In the genomic region with DNA sequence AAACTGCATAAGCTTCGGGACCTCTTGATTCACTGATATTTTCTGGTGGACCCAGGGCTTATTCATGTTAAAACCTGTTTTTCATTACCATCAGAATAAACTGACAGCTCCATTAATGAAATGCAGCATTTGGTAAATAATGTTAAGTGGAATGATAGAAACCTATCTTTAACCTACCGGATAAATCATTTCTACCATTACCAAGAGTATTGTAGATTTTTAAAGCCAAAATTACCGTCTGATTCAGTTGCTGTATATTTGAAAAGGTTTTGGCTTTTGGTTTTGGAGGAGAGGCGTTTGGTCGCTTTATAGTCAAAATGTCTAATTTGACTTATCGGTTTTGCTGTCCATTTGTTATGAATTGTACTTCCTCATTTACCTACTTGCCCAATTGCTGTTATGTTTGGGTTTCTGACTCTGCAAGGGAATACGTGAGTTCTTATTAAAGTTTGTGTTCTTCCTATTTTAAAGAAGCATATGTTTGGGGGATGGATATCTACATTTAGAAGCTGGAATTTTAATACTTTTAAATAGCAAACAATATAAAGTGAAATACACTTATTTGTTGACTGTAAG, we compare ENCODE assay signal across 1 cellular context.
TF ChIP-seq lines count a peak whose summit lies in the region.

No MANE protein-coding gene starts in this region.

TF ChIP-seq in K562, 482 proteins besides CTCF, POLR2A, EP300 and RAD21 (continued from another document and continues in another):
- TF ChIP-seq KDM1A (IDR thresholded peaks at IDR 0.05), result 0 out of 4 replicates have a peak, but pooled peaks of 1 of the 2 experiments have one; percentile 6
- no peak for TF ChIP-seq HNRNPLL (IDR thresholded peaks at IDR 0.05; ENCODE audit: low read depth, low read length, poor library complexity, severe bottlenecking)
- peak; percentile 36; the same call in 1 of the 2 replicates for TF ChIP-seq CEBPB (tag; IDR thresholded peaks at IDR 0.05)
- no peak for TF ChIP-seq NR2F6 (CRISPR knock-in tag; IDR thresholded peaks at IDR 0.05)
- no peak for TF ChIP-seq FOXJ2 (tag; IDR thresholded peaks at IDR 0.05)
- TF ChIP-seq, protein P1, sequence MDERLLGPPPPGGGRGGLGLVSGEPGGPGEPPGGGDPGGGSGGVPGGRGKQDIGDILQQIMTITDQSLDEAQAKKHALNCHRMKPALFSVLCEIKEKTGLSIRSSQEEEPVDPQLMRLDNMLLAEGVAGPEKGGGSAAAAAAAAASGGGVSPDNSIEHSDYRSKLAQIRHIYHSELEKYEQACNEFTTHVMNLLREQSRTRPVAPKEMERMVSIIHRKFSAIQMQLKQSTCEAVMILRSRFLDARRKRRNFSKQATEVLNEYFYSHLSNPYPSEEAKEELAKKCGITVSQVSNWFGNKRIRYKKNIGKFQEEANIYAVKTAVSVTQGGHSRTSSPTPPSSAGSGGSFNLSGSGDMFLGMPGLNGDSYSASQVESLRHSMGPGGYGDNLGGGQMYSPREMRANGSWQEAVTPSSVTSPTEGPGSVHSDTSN (CRISPR knock-in tag; IDR thresholded peaks at IDR 0.05; ENCODE audit: low read depth), result no peak
- TF ChIP-seq, protein P1 (tag; conservative IDR thresholded peaks at IDR 0.05; ENCODE audit: low read depth), result peak; percentile 60
- no peak for TF ChIP-seq KLF6 (CRISPR knock-in tag; IDR thresholded peaks at IDR 0.05; ENCODE audit: borderline replicate concordance)
- TF ChIP-seq, protein P2, sequence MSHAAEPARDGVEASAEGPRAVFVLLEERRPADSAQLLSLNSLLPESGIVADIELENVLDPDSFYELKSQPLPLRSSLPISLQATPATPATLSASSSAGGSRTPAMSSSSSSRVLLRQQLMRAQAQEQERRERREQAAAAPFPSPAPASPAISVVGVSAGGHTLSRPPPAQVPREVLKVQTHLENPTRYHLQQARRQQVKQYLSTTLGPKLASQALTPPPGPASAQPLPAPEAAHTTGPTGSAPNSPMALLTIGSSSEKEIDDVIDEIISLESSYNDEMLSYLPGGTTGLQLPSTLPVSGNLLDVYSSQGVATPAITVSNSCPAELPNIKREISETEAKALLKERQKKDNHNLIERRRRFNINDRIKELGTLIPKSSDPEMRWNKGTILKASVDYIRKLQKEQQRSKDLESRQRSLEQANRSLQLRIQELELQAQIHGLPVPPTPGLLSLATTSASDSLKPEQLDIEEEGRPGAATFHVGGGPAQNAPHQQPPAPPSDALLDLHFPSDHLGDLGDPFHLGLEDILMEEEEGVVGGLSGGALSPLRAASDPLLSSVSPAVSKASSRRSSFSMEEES (CRISPR knock-in tag; IDR thresholded peaks at IDR 0.05), result no peak
- TF ChIP-seq E2F1 (CRISPR knock-in tag; IDR thresholded peaks at IDR 0.05), result no peak
- TF ChIP-seq SMAD1 (IDR thresholded peaks at IDR 0.05; ENCODE audit: low read depth, low read length, partially characterized antibody), result no peak
- TF ChIP-seq, protein P3, sequence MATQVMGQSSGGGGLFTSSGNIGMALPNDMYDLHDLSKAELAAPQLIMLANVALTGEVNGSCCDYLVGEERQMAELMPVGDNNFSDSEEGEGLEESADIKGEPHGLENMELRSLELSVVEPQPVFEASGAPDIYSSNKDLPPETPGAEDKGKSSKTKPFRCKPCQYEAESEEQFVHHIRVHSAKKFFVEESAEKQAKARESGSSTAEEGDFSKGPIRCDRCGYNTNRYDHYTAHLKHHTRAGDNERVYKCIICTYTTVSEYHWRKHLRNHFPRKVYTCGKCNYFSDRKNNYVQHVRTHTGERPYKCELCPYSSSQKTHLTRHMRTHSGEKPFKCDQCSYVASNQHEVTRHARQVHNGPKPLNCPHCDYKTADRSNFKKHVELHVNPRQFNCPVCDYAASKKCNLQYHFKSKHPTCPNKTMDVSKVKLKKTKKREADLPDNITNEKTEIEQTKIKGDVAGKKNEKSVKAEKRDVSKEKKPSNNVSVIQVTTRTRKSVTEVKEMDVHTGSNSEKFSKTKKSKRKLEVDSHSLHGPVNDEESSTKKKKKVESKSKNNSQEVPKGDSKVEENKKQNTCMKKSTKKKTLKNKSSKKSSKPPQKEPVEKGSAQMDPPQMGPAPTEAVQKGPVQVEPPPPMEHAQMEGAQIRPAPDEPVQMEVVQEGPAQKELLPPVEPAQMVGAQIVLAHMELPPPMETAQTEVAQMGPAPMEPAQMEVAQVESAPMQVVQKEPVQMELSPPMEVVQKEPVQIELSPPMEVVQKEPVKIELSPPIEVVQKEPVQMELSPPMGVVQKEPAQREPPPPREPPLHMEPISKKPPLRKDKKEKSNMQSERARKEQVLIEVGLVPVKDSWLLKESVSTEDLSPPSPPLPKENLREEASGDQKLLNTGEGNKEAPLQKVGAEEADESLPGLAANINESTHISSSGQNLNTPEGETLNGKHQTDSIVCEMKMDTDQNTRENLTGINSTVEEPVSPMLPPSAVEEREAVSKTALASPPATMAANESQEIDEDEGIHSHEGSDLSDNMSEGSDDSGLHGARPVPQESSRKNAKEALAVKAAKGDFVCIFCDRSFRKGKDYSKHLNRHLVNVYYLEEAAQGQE (CRISPR knock-in tag; IDR thresholded peaks at IDR 0.05; ENCODE audit: low read depth), result no peak
- TF ChIP-seq MCM7 (IDR thresholded peaks at IDR 0.05), result no peak
- TF ChIP-seq ZNF551 (CRISPR knock-in tag; IDR thresholded peaks at IDR 0.05), result no peak
- no peak for TF ChIP-seq ARID1B (IDR thresholded peaks at IDR 0.05)
- TF ChIP-seq TAL1 (IDR thresholded peaks at IDR 0.05), result no peak
- TF ChIP-seq SREBF2 (CRISPR knock-in tag; IDR thresholded peaks at IDR 0.05), result no peak
- no peak for TF ChIP-seq HNRNPL (IDR thresholded peaks at IDR 0.05; ENCODE audit: low read depth, low read length)
- no peak for TF ChIP-seq MYNN (IDR thresholded peaks at IDR 0.05)
- TF ChIP-seq MYNN (CRISPR knock-in tag; IDR thresholded peaks at IDR 0.05), result no peak
- TF ChIP-seq RAD51 (IDR thresholded peaks at IDR 0.05; ENCODE audit: borderline replicate concordance, low read depth), result no peak
- TF ChIP-seq ZNF140 (CRISPR knock-in tag; IDR thresholded peaks at IDR 0.05), result no peak
- no peak for TF ChIP-seq EGR1 (conservative IDR thresholded peaks at IDR 0.05)
- TF ChIP-seq MED1 (CRISPR knock-in tag; IDR thresholded peaks at IDR 0.05; ENCODE audit: borderline replicate concordance), result no peak
- no peak for TF ChIP-seq CREB5 (CRISPR knock-in tag; IDR thresholded peaks at IDR 0.05)
- no peak for TF ChIP-seq HIVEP1 (CRISPR knock-in tag; IDR thresholded peaks at IDR 0.05)
- TF ChIP-seq GTF2E2 (tag; IDR thresholded peaks at IDR 0.05), result peak; percentile 29; the same call in 1 of the 2 replicates
- TF ChIP-seq, protein P4, sequence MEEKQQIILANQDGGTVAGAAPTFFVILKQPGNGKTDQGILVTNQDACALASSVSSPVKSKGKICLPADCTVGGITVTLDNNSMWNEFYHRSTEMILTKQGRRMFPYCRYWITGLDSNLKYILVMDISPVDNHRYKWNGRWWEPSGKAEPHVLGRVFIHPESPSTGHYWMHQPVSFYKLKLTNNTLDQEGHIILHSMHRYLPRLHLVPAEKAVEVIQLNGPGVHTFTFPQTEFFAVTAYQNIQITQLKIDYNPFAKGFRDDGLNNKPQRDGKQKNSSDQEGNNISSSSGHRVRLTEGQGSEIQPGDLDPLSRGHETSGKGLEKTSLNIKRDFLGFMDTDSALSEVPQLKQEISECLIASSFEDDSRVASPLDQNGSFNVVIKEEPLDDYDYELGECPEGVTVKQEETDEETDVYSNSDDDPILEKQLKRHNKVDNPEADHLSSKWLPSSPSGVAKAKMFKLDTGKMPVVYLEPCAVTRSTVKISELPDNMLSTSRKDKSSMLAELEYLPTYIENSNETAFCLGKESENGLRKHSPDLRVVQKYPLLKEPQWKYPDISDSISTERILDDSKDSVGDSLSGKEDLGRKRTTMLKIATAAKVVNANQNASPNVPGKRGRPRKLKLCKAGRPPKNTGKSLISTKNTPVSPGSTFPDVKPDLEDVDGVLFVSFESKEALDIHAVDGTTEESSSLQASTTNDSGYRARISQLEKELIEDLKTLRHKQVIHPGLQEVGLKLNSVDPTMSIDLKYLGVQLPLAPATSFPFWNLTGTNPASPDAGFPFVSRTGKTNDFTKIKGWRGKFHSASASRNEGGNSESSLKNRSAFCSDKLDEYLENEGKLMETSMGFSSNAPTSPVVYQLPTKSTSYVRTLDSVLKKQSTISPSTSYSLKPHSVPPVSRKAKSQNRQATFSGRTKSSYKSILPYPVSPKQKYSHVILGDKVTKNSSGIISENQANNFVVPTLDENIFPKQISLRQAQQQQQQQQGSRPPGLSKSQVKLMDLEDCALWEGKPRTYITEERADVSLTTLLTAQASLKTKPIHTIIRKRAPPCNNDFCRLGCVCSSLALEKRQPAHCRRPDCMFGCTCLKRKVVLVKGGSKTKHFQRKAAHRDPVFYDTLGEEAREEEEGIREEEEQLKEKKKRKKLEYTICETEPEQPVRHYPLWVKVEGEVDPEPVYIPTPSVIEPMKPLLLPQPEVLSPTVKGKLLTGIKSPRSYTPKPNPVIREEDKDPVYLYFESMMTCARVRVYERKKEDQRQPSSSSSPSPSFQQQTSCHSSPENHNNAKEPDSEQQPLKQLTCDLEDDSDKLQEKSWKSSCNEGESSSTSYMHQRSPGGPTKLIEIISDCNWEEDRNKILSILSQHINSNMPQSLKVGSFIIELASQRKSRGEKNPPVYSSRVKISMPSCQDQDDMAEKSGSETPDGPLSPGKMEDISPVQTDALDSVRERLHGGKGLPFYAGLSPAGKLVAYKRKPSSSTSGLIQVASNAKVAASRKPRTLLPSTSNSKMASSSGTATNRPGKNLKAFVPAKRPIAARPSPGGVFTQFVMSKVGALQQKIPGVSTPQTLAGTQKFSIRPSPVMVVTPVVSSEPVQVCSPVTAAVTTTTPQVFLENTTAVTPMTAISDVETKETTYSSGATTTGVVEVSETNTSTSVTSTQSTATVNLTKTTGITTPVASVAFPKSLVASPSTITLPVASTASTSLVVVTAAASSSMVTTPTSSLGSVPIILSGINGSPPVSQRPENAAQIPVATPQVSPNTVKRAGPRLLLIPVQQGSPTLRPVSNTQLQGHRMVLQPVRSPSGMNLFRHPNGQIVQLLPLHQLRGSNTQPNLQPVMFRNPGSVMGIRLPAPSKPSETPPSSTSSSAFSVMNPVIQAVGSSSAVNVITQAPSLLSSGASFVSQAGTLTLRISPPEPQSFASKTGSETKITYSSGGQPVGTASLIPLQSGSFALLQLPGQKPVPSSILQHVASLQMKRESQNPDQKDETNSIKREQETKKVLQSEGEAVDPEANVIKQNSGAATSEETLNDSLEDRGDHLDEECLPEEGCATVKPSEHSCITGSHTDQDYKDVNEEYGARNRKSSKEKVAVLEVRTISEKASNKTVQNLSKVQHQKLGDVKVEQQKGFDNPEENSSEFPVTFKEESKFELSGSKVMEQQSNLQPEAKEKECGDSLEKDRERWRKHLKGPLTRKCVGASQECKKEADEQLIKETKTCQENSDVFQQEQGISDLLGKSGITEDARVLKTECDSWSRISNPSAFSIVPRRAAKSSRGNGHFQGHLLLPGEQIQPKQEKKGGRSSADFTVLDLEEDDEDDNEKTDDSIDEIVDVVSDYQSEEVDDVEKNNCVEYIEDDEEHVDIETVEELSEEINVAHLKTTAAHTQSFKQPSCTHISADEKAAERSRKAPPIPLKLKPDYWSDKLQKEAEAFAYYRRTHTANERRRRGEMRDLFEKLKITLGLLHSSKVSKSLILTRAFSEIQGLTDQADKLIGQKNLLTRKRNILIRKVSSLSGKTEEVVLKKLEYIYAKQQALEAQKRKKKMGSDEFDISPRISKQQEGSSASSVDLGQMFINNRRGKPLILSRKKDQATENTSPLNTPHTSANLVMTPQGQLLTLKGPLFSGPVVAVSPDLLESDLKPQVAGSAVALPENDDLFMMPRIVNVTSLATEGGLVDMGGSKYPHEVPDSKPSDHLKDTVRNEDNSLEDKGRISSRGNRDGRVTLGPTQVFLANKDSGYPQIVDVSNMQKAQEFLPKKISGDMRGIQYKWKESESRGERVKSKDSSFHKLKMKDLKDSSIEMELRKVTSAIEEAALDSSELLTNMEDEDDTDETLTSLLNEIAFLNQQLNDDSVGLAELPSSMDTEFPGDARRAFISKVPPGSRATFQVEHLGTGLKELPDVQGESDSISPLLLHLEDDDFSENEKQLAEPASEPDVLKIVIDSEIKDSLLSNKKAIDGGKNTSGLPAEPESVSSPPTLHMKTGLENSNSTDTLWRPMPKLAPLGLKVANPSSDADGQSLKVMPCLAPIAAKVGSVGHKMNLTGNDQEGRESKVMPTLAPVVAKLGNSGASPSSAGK (IDR thresholded peaks at IDR 0.05), result no peak; the same call in 1 of the 2 replicates
- no peak for TF ChIP-seq TCF7 (IDR thresholded peaks at IDR 0.05; ENCODE audit: borderline replicate concordance)
- no peak for TF ChIP-seq MTA1 (IDR thresholded peaks at IDR 0.05; ENCODE audit: borderline replicate concordance)
- TF ChIP-seq, protein P5, sequence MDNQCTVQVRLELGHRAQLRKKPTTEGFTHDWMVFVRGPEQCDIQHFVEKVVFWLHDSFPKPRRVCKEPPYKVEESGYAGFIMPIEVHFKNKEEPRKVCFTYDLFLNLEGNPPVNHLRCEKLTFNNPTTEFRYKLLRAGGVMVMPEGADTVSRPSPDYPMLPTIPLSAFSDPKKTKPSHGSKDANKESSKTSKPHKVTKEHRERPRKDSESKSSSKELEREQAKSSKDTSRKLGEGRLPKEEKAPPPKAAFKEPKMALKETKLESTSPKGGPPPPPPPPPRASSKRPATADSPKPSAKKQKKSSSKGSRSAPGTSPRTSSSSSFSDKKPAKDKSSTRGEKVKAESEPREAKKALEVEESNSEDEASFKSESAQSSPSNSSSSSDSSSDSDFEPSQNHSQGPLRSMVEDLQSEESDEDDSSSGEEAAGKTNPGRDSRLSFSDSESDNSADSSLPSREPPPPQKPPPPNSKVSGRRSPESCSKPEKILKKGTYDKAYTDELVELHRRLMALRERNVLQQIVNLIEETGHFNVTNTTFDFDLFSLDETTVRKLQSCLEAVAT (IDR thresholded peaks at IDR 0.05), result 0 out of 4 replicates have a peak, but pooled peaks of 1 of the 2 experiments have one; percentile 4
- TF ChIP-seq POLR3A (IDR thresholded peaks at IDR 0.05; ENCODE audit: borderline replicate concordance, extremely low read depth, insufficient read depth, insufficient read length), result no peak
